Comparison of ENCODE assay signal across 9 cellular contexts in genomic region chr3:179181993-179182551, GRCh38. TPM values are rescaled to one million over a fixed set of nuclear protein-coding genes. Genes with fewer than 3 reads are reported as not detected.
DNase-seq lines count a peak whose midpoint lies in the region; ATAC-seq and TF ChIP-seq lines count a peak whose summit lies in the region.
"Had no signal": no experiment of that assay in that cellular context is flagged by ENCODE, and none has a peak within 500 bp of the region (broad histone marks: within the 10 kb centered on the region; RNA-seq: fewer than 3 reads in every experiment).

No MANE protein-coding gene starts in this region.

- H3K9me3 ChIP-seq in A673 (ENCODE audit: low read depth, low read length, poor library complexity, severe bottlenecking) (no peaks in the 10 kb centered on the region), HAP-1 (no peaks in the 10 kb centered on the region), MM.1S (replicated peaks; ENCODE audit: insufficient read depth, low read length) (no peaks in the 10 kb centered on the region)

- DNase-seq in A673 (ENCODE audit: low spot score) (peak; percentile 49), HAP-1 (ENCODE audit: low spot score in 2 of 2) (peak; percentile 21 to 49), iris pigment epithelial cell (ENCODE audit: low read depth) (peak; percentile 75), hypothalamus (lab: John Stamatoyannopoulos, UW) (no peak), MM.1S (no peak), left colon (no peak)
- no peak for DNase-seq in activated T-helper 1 cell treated with anti-CD3 and anti-CD28 coated beads, Interleukin-12 subunit alpha, Interleukin-12 subunit beta, Interleukin-2, Interleukin-4 antibody, amounts not matched to agents 30 ng/mL and 10 ng/mL and 1 ng/mL, durations not matched to agents 14 hours and 24 hours and 36 hours (ENCODE audit: low spot score)
- DNase-seq: activated CD4-positive, alpha-beta T cell treated with anti-CD3 and anti-CD28 coated beads, Interleukin-2, amount 10 ng/mL, durations not matched to agents 7 days and 5 days had no signal

- no TSS peak for BruUV-seq in A673 (replicated peaks; lab: Mats Ljungman, UMichigan)

- in situ Hi-C loops in HAP-1 (cut with MboI; ENCODE audit: low sequenced_read_pairs): no loop called here

- no peak overlapping the region for H3K27ac Mint-ChIP-seq in activated T-helper 1 cell treated with anti-CD3 and anti-CD28 coated beads, Interleukin-12 subunit alpha, Interleukin-12 subunit beta, Interleukin-2, Interleukin-4 antibody, amounts not matched to agents 30 ng/mL and 10 ng/mL and 1 ng/mL, durations not matched to agents 14 hours and 24 hours and 36 hours
- H3K27ac Mint-ChIP-seq: activated CD4-positive, alpha-beta T cell treated with anti-CD3 and anti-CD28 coated beads, Interleukin-2, amount 10 ng/mL, durations not matched to agents 7 days and 5 days had no signal

- H3K27ac ChIP-seq in A673 (ENCODE audit: low read depth, low read length, poor library complexity, severe bottlenecking): no peak overlapping the region
- H3K27ac ChIP-seq in MM.1S (ENCODE audit: low read length): no peak overlapping the region

- POLR2A ChIA-PET in A673 (lab: Charles Lee; ENCODE audit: low non-redundant PET): no interaction called here

- H3K4me3 ChIP-seq in A673 (ENCODE audit: low read depth, low read length, poor library complexity, severe bottlenecking) (no peak overlapping the region), HAP-1 (no peak overlapping the region), MM.1S (ENCODE audit: low read length) (no peak overlapping the region)

- H4K20me1 ChIP-seq in MM.1S (ENCODE audit: insufficient read depth, low read length): no peaks in the 10 kb centered on the region

- peaks cover 36% of the 10 kb centered on the region for H3K4me1 ChIP-seq in A673 (ENCODE audit: insufficient read depth, low read length, poor library complexity, severe bottlenecking)
- peaks cover 31% of the 10 kb centered on the region for H3K4me1 ChIP-seq in HAP-1
- peaks cover 10% of the 10 kb centered on the region; the same call in 1 of the 2 replicates for H3K4me1 ChIP-seq in MM.1S (ENCODE audit: low read length)

- intact Hi-C loops in A673 (cut with micrococcal nuclease; ENCODE audit: unreplicated experiment): no loop called here
- intact Hi-C loops in activated T-helper 1 cell treated with anti-CD3 and anti-CD28 coated beads, Interleukin-12 subunit alpha, Interleukin-12 subunit beta, Interleukin-2, Interleukin-4 antibody, amounts not matched to agents 30 ng/mL and 10 ng/mL and 1 ng/mL, durations not matched to agents 14 hours and 24 hours and 36 hours (cut with micrococcal nuclease): loop anchor here (1.0 kb wide), 3 partner anchors 14 to 134 kb away; no protein-coding TSS in a partner anchor
- intact Hi-C loops in left colon (cut with DNase I, micrococcal nuclease): no loop called here

- H3K9me3 Mint-ChIP-seq in activated T-helper 1 cell treated with anti-CD3 and anti-CD28 coated beads, Interleukin-12 subunit alpha, Interleukin-12 subunit beta, Interleukin-2, Interleukin-4 antibody, amounts not matched to agents 30 ng/mL and 10 ng/mL and 1 ng/mL, durations not matched to agents 14 hours and 24 hours and 36 hours: no peaks in the 10 kb centered on the region
- H3K9me3 Mint-ChIP-seq: activated CD4-positive, alpha-beta T cell treated with anti-CD3 and anti-CD28 coated beads, Interleukin-2, amount 10 ng/mL, durations not matched to agents 7 days and 5 days had no signal

- H2AFZ ChIP-seq in MM.1S (ENCODE audit: low read length): no peak overlapping the region

- H3K36me3 ChIP-seq in A673 (ENCODE audit: insufficient read depth, low read length, poor library complexity, severe bottlenecking) (no peaks in the 10 kb centered on the region), HAP-1 (replicated peaks) (no peaks in the 10 kb centered on the region), MM.1S (replicated peaks; ENCODE audit: insufficient read depth, low read length) (no peaks in the 10 kb centered on the region)

- no peak for TF ChIP-seq CTCF in A673 (conservative IDR thresholded peaks at IDR 0.05; ENCODE audit: low read depth, low read length)
- TF ChIP-seq CTCF in MM.1S (IDR thresholded peaks at IDR 0.05; ENCODE audit: low read length): no peak

- H3K27me3 ChIP-seq in A673 (replicated peaks; ENCODE audit: insufficient read depth, low read depth, low read length, poor library complexity): no peaks in the 10 kb centered on the region
- H3K27me3 ChIP-seq in HAP-1 (ENCODE audit: low read depth): no peaks in the 10 kb centered on the region
- H3K27me3 ChIP-seq in MM.1S (replicated peaks; ENCODE audit: insufficient read depth, low read length): no peaks in the 10 kb centered on the region

- H3K4me2 ChIP-seq in MM.1S (ENCODE audit: low read depth, low read length): no peak overlapping the region

- no peak overlapping the region for H3K9ac ChIP-seq in MM.1S (ENCODE audit: low read length)

- peaks cover 2% of the 10 kb centered on the region for H3K27me3 Mint-ChIP-seq in activated T-helper 1 cell treated with anti-CD3 and anti-CD28 coated beads, Interleukin-12 subunit alpha, Interleukin-12 subunit beta, Interleukin-2, Interleukin-4 antibody, amounts not matched to agents 30 ng/mL and 10 ng/mL and 1 ng/mL, durations not matched to agents 14 hours and 24 hours and 36 hours (ENCODE audit: insufficient read depth)
- H3K27me3 Mint-ChIP-seq: activated CD4-positive, alpha-beta T cell treated with anti-CD3 and anti-CD28 coated beads, Interleukin-2, amount 10 ng/mL, durations not matched to agents 7 days and 5 days had no signal

- H3K4me1 Mint-ChIP-seq in activated T-helper 1 cell treated with anti-CD3 and anti-CD28 coated beads, Interleukin-12 subunit alpha, Interleukin-12 subunit beta, Interleukin-2, Interleukin-4 antibody, amounts not matched to agents 30 ng/mL and 10 ng/mL and 1 ng/mL, durations not matched to agents 14 hours and 24 hours and 36 hours (ENCODE audit: low read depth): no peaks in the 10 kb centered on the region

- peaks cover 26% of the 10 kb centered on the region for H3K79me2 ChIP-seq in MM.1S (ENCODE audit: low read length)

- H3K4me3 Mint-ChIP-seq in activated T-helper 1 cell treated with anti-CD3 and anti-CD28 coated beads, Interleukin-12 subunit alpha, Interleukin-12 subunit beta, Interleukin-2, Interleukin-4 antibody, amounts not matched to agents 30 ng/mL and 10 ng/mL and 1 ng/mL, durations not matched to agents 14 hours and 24 hours and 36 hours: peak overlapping the region; percentile 8
- H3K4me3 Mint-ChIP-seq: activated CD4-positive, alpha-beta T cell treated with anti-CD3 and anti-CD28 coated beads, Interleukin-2, amount 10 ng/mL, durations not matched to agents 7 days and 5 days had no signal

- no peak for ATAC-seq in left colon
- no peak for ATAC-seq in HG02970 (IDR thresholded peaks at IDR 0.05; ENCODE audit: low FRiP score, unreplicated experiment)

- H3F3A ChIP-seq in MM.1S (ENCODE audit: insufficient read depth, low read length): no peaks in the 10 kb centered on the region

- CTCF ChIA-PET in A673 (lab: Charles Lee): no interaction called here

- no peaks in the 10 kb centered on the region for H3K36me3 Mint-ChIP-seq in activated T-helper 1 cell treated with anti-CD3 and anti-CD28 coated beads, Interleukin-12 subunit alpha, Interleukin-12 subunit beta, Interleukin-2, Interleukin-4 antibody, amounts not matched to agents 30 ng/mL and 10 ng/mL and 1 ng/mL, durations not matched to agents 14 hours and 24 hours and 36 hours (ENCODE audit: low read depth)

- H3K9me2 ChIP-seq in MM.1S (replicated peaks; ENCODE audit: insufficient read depth, low read length): no peaks in the 10 kb centered on the region

RNA-seq across cellular contexts. Expression of gene PIK3CA, which starts 33.9 kb away (rescaled TPM):
- total RNA-seq in A673 (2021) (19.8 and 21.6 TPM in 2 replicates), left colon (10 to 100 TPM; 13.0 to 18.0 TPM)
- 18.9 and 19.7 TPM in 2 replicates for total RNA-seq in activated T-helper 1 cell treated with anti-CD3 and anti-CD28 coated beads, Interleukin-12 subunit alpha, Interleukin-12 subunit beta, Interleukin-2, Interleukin-4 antibody, amounts not matched to agents 30 ng/mL and 10 ng/mL and 1 ng/mL, durations not matched to agents 14 hours and 24 hours and 36 hours

Comparison
In these comparisons a context has a peak if more than half of its experiments do, and no peak if none do; other contexts are left out.
1. DNase-seq: peak in A673 (single experiment), HAP-1 (2 of 2) and iris pigment epithelial cell (single experiment); none in activated T-helper 1 cell treated with anti-CD3 and anti-CD28 coated beads, Interleukin-12 subunit alpha, Interleukin-12 subunit beta, Interleukin-2, Interleukin-4 antibody, amounts not matched to agents 30 ng/mL and 10 ng/mL and 1 ng/mL, durations not matched to agents 14 hours and 24 hours and 36 hours (single experiment), hypothalamus (0 of 51), MM.1S (single experiment) and left colon (0 of 2).